10 cellular contexts compared by ENCODE assay signal in genomic region chr14:35855886-35856481, GRCh38. TPM values are rescaled to one million over a fixed set of nuclear protein-coding genes. Genes with fewer than 3 reads are reported as not detected.
DNase-seq lines count a peak whose midpoint lies in the region; ATAC-seq and FAIRE-seq lines count a peak whose summit lies in the region.
"Had no signal": no experiment of that assay in that cellular context is flagged by ENCODE, and none has a peak within 500 bp of the region (broad histone marks: within the 10 kb centered on the region; RNA-seq: fewer than 3 reads in every experiment).

No MANE protein-coding gene starts in this region.

- FAIRE-seq in GM18507 (lab: Jason Lieb, UNC), result peak; percentile 97
- FAIRE-seq: islet of Langerhans had no signal

- ATAC-seq in GM21528 (IDR thresholded peaks at IDR 0.05; ENCODE audit: low FRiP score, unreplicated experiment) (peak; percentile 93), HG03520 (IDR thresholded peaks at IDR 0.05; ENCODE audit: unreplicated experiment) (peak; percentile 96), left lobe of liver (no peak)
- no peak for ATAC-seq in activated naive CD4-positive, alpha-beta T cell treated with anti-CD3 and anti-CD28 coated beads, Interleukin-2, amount 50 U/mL, for 72 hours
- no peak for ATAC-seq in activated naive CD8-positive, alpha-beta T cell treated with anti-CD3 and anti-CD28 coated beads, Interleukin-2, amount 50 U/mL, for 24 hours

- no peaks in the 10 kb centered on the region for H3K4me1 Mint-ChIP-seq in activated naive CD8-positive, alpha-beta T cell treated with anti-CD3 and anti-CD28 coated beads, Interleukin-2, amount 50 U/mL, for 24 hours

- no peak overlapping the region for H3K4me3 Mint-ChIP-seq in activated naive CD8-positive, alpha-beta T cell treated with anti-CD3 and anti-CD28 coated beads, Interleukin-2, amount 50 U/mL, for 24 hours

- H3K27ac Mint-ChIP-seq in activated naive CD4-positive, alpha-beta T cell treated with anti-CD3 and anti-CD28 coated beads, Interleukin-2, amount 50 U/mL, for 72 hours, result no peak overlapping the region
- no peak overlapping the region for H3K27ac Mint-ChIP-seq in activated naive CD8-positive, alpha-beta T cell treated with anti-CD3 and anti-CD28 coated beads, Interleukin-2, amount 50 U/mL, for 24 hours

- H3K27me3 Mint-ChIP-seq in activated naive CD8-positive, alpha-beta T cell treated with anti-CD3 and anti-CD28 coated beads, Interleukin-2, amount 50 U/mL, for 24 hours, result no peaks in the 10 kb centered on the region

- peak; percentile 40 for DNase-seq in GM18507 (ENCODE audit: extremely low spot score, insufficient read length, low read depth)
- DNase-seq in astrocyte of the hippocampus (ENCODE audit: low read depth, low spot score), result peak; percentile 20
- no peak for DNase-seq in activated naive CD4-positive, alpha-beta T cell treated with anti-CD3 and anti-CD28 coated beads, Interleukin-2, amount 50 U/mL, for 72 hours (ENCODE audit: low spot score in 2 of 2)
- DNase-seq in activated naive CD8-positive, alpha-beta T cell treated with anti-CD3 and anti-CD28 coated beads, Interleukin-2, amount 50 U/mL, for 24 hours, result no peak
- no peak for DNase-seq in NCI-H748 treated with DMSO at 0.1 percent for 48 hours (lab: John Stamatoyannopoulos, UW)
- no peak for DNase-seq in left lobe of liver (ENCODE audit: low spot score)
- DNase-seq: amygdala had no signal

- H3K9me3 Mint-ChIP-seq in activated naive CD4-positive, alpha-beta T cell treated with anti-CD3 and anti-CD28 coated beads, Interleukin-2, amount 50 U/mL, for 72 hours, result no peaks in the 10 kb centered on the region
- H3K9me3 Mint-ChIP-seq in activated naive CD8-positive, alpha-beta T cell treated with anti-CD3 and anti-CD28 coated beads, Interleukin-2, amount 50 U/mL, for 24 hours, result no peaks in the 10 kb centered on the region

- peaks cover 8 to 12% of the 10 kb centered on the region in 2 donors for H3K36me3 Mint-ChIP-seq in activated naive CD4-positive, alpha-beta T cell treated with anti-CD3 and anti-CD28 coated beads, Interleukin-2, amount 50 U/mL, for 72 hours
- H3K36me3 Mint-ChIP-seq in activated naive CD8-positive, alpha-beta T cell treated with anti-CD3 and anti-CD28 coated beads, Interleukin-2, amount 50 U/mL, for 24 hours (ENCODE audit: low read depth), result peaks cover 18% of the 10 kb centered on the region

RNA-seq across cellular contexts. Expression of gene BRMS1L, which starts 29.8 kb away (rescaled TPM):
- 1 to 10 TPM; 5.1 to 5.7 TPM for total RNA-seq in activated naive CD4-positive, alpha-beta T cell treated with anti-CD3 and anti-CD28 coated beads, Interleukin-2, amount 50 U/mL, for 72 hours
- 2.8 TPM for total RNA-seq in left lobe of liver

RNA-seq across cellular contexts. Expression of gene RALGAPA1, which starts 46.9 kb away (rescaled TPM):
- total RNA-seq in activated naive CD4-positive, alpha-beta T cell treated with anti-CD3 and anti-CD28 coated beads, Interleukin-2, amount 50 U/mL, for 72 hours, result 10 to 100 TPM; 22.5 to 34.7 TPM
- 21.1 TPM for total RNA-seq in left lobe of liver

Comparison
In these comparisons a context has a peak if more than half of its experiments do, and no peak if none do; other contexts are left out.
1. DNase-seq: peak in GM18507 (single experiment) and astrocyte of the hippocampus (single experiment); none in activated naive CD4-positive, alpha-beta T cell treated with anti-CD3 and anti-CD28 coated beads, Interleukin-2, amount 50 U/mL, for 72 hours (0 of 2), activated naive CD8-positive, alpha-beta T cell treated with anti-CD3 and anti-CD28 coated beads, Interleukin-2, amount 50 U/mL, for 24 hours (single experiment), NCI-H748 treated with DMSO at 0.1 percent for 48 hours (single experiment) and left lobe of liver (single experiment).
2. ATAC-seq: peak in GM21528 (single experiment) and HG03520 (single experiment); none in activated naive CD4-positive, alpha-beta T cell treated with anti-CD3 and anti-CD28 coated beads, Interleukin-2, amount 50 U/mL, for 72 hours (0 of 2), activated naive CD8-positive, alpha-beta T cell treated with anti-CD3 and anti-CD28 coated beads, Interleukin-2, amount 50 U/mL, for 24 hours (single experiment) and left lobe of liver (single experiment).